ENCODE assay signal across 9 cellular contexts in the genomic region with DNA sequence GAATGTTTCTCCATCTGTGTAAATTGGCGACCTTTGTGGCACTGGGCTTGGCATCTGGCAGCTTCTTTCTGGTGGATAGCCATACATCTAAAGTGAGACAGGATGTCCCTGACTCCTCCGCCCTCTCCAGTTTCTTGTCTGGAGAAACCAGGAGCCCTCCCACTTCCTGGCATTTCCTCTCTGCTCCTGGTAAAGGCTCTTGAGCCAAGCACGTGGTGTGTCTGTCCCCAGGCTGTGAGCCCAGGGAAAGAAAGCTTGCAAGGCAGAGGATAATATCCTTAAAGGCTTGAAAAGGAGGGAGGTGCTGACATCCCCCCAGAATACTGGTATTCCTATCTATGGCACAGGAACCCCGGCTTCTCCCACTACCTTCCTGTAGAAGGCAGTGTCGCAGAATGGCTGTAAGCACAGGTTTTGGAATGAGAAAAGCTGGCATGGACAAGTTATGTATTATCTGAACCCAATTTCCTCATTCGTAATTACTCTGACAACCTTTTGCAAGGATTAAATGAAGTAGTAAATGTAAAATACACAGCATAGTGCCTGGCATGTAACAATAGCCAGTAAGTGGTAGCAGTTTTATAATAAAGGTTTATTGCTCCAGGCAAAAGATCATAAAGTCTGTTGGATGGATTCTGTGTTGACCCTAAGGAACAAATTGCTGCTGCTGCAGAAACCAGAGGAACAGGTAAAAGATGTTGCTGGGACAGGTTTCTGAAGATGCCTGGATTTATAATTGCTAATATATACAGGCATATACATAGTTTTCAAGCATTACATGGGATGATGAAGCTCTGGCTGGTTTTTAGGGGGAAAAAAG. TPM values are rescaled to one million over a fixed set of nuclear protein-coding genes. Genes with fewer than 3 reads are reported as not detected.
DNase-seq lines count a peak whose midpoint lies in the region; ATAC-seq and TF ChIP-seq lines count a peak whose summit lies in the region.
"Had no signal": no experiment of that assay in that cellular context is flagged by ENCODE, and none has a peak within 500 bp of the region (broad histone marks: within the 10 kb centered on the region; RNA-seq: fewer than 3 reads in every experiment).

No MANE protein-coding gene starts in this region.

- peak overlapping the region; percentile 92 for H3K27ac ChIP-seq in C4-2B

- DNase-seq in UCSD-AML1 (lab: John Stamatoyannopoulos, UW; ENCODE audit: unreplicated experiment) (peak; percentile 35), glomerular endothelial cell (ENCODE audit: extremely low read depth, low read depth, low spot score) (peak; percentile 81), posterior vena cava (ENCODE audit: low spot score) (peak; percentile 88), kidney glomerular epithelial cell (lab: John Stamatoyannopoulos, UW) (no peak)
- no peak for DNase-seq in stimulated activated CD4-positive, alpha-beta T cell treated with anti-CD3 and anti-CD28 coated beads, Interleukin-1b, Interleukin-23, amount 100 ng/mL, for 48 hours
- DNase-seq in activated CD4-positive, CD25-positive, alpha-beta regulatory T cell (lab: John Stamatoyannopoulos, UW) = no peak
- DNase-seq: Kasumi-1 had no signal

- ATAC-seq in HG02840 (IDR thresholded peaks at IDR 0.05; ENCODE audit: low FRiP score, unreplicated experiment) = no peak

- intact Hi-C loops in posterior vena cava (cut with DNase I) = no loop called here

- no peak; the same call in 1 of the 2 replicates for TF ChIP-seq CTCF in C4-2B (conservative IDR thresholded peaks at IDR 0.05)

RNA-seq across cellular contexts. Expression of a gene that starts 11.8 kb away (rescaled TPM):
- 22.5 and 24.7 TPM in 2 replicates for total RNA-seq in glomerular endothelial cell
- total RNA-seq in posterior vena cava = 10 to 100 TPM; 13.1 to 14.7 TPM

Comparison
In these comparisons a context has a peak if more than half of its experiments do, and no peak if none do; other contexts are left out.
1. DNase-seq: peak in UCSD-AML1 (single experiment), glomerular endothelial cell (single experiment) and posterior vena cava (single experiment); none in kidney glomerular epithelial cell (single experiment), stimulated activated CD4-positive, alpha-beta T cell treated with anti-CD3 and anti-CD28 coated beads, Interleukin-1b, Interleukin-23, amount 100 ng/mL, for 48 hours (single experiment) and activated CD4-positive, CD25-positive, alpha-beta regulatory T cell (0 of 4).